In the genomic region with DNA sequence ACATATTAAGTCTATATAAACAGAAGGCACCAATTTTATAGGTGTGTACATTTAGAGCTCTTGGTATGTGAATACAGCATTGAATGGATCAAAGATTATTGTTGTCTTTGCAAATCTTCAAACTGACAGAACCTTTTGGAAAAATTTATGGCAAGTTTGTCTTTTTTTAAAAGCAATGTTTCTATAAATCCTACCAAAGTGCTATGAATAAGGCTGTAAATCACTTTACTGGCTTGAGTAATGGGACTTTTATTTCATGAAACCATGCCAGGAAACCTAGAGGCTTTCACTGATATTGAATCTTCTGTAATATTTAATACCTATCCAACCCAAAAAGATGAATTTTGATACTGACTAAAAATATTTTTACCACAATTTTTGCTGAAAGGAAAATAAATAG, we compare ENCODE assay signal across 23 cellular contexts.
"Had no signal": no experiment of that assay in that cellular context is flagged by ENCODE, and none has a peak within 500 bp of the region (broad histone marks: within the 10 kb centered on the region; RNA-seq: fewer than 3 reads in every experiment).

No MANE protein-coding gene starts in this region.

- ATAC-seq: effector memory CD8-positive, alpha-beta T cell; esophagus mucosa; gastrocnemius medialis; heart right ventricle; left cardiac atrium; left lung; left ventricle myocardium superior; lower lobe of right lung; mucosa of descending colon; naive thymus-derived CD8-positive, alpha-beta T cell had no signal

- H3K4me1 ChIP-seq: esophagus squamous epithelium, left lung had no signal

- H3K27ac ChIP-seq: epithelial cell of prostate, esophagus squamous epithelium, gastrocnemius medialis, heart right ventricle, left lung, lower lobe of right lung had no signal

- H3K4me3 ChIP-seq: esophagus squamous epithelium, gastrocnemius medialis, heart right ventricle, left lung, lower lobe of right lung, mucosa of descending colon had no signal

- H3K9me3 ChIP-seq: esophagus squamous epithelium, gastrocnemius medialis, heart right ventricle, left lung, lower lobe of right lung, mucosa of descending colon had no signal

- H3K36me3 ChIP-seq: esophagus squamous epithelium, gastrocnemius medialis, heart right ventricle, left lung, lower lobe of right lung had no signal

- DNase-seq: cortex of kidney; effector CD8-positive, alpha-beta T cell; effector memory CD8-positive, alpha-beta T cell; endodermal cell; erythroblast; esophagus squamous epithelium; foreskin fibroblast; foreskin melanocyte; gastrocnemius medialis; glutamatergic neuron; head of caudate nucleus; heart right ventricle; hippocampal formation; left cardiac atrium; left lung; left ventricle myocardium superior; lower lobe of right lung; mesenchymal stem cell; mucosa of descending colon; naive B cell; naive thymus-derived CD8-positive, alpha-beta T cell had no signal

- H3K27me3 ChIP-seq: gastrocnemius medialis had no signal
